ENCODE assay signal across 9 cellular contexts in genomic region chr21:45018131-45019075, GRCh38. TPM values are rescaled to one million over a fixed set of nuclear protein-coding genes. Genes with fewer than 3 reads are reported as not detected.
A peak's percentile ranks its signal among the peaks of the same experiment; 100 is the strongest.
DNase-seq lines count a peak whose midpoint lies in the region; ATAC-seq and TF ChIP-seq lines count a peak whose summit lies in the region.
"Had no signal": no experiment of that assay in that cellular context is flagged by ENCODE, and none has a peak within 500 bp of the region (broad histone marks: within the 10 kb centered on the region; RNA-seq: fewer than 3 reads in every experiment).

No MANE protein-coding gene starts in this region.

- H2AFZ ChIP-seq in GM23248 = peak overlapping the region; percentile 68

- H3K9me3 ChIP-seq in GM23248 (ENCODE audit: low read depth) (no peaks in the 10 kb centered on the region), cardiac muscle cell (ENCODE audit: low read depth) (no peaks in the 10 kb centered on the region), gastrocnemius medialis (no peaks in the 10 kb centered on the region), SJCRH30 (replicated peaks) (peaks cover 4% of the 10 kb centered on the region; the same call in 1 of the 2 replicates)

- intact Hi-C loops in gastrocnemius medialis (cut with DNase I; ENCODE audit: low total_unique reads) = no loop called here

- no peaks in the 10 kb centered on the region for H3K79me2 ChIP-seq in GM23248 (ENCODE audit: insufficient read depth)

- H3K27ac ChIP-seq in GM23248 (no peak overlapping the region), cardiac muscle cell (no peak overlapping the region), gastrocnemius medialis (peak overlapping the region in 3 of 4 donors; percentile 37 to 69 (median 61)), SJCRH30 (no peak overlapping the region)

- in situ Hi-C loops in GM23248 (cut with MboI) (no loop called here), gastrocnemius medialis (cut with MboI; ENCODE audit: low sequenced_read_pairs in 4 of 4) (no loop called here)

- H3K27me3 ChIP-seq in GM23248 (replicated peaks; ENCODE audit: insufficient read depth) (no peaks in the 10 kb centered on the region), cardiac muscle cell (peaks cover 19% of the 10 kb centered on the region), gastrocnemius medialis (no peaks in the 10 kb centered on the region), SJCRH30 (no peaks in the 10 kb centered on the region)

- no peaks in the 10 kb centered on the region for H3K9me2 ChIP-seq in GM23248 (ENCODE audit: insufficient read depth)

- ATAC-seq in gastrocnemius medialis = peak in 1 of 2 donors; percentile 40
- no peak for ATAC-seq in GM18873 (IDR thresholded peaks at IDR 0.05; ENCODE audit: low FRiP score, unreplicated experiment)

- no peak for TF ChIP-seq POLR2A in gastrocnemius medialis (IDR thresholded peaks at IDR 0.05)

- TF ChIP-seq CTCF in cardiac muscle cell (IDR thresholded peaks at IDR 0.05; ENCODE audit: low read depth, low read length) (no peak), gastrocnemius medialis (IDR thresholded peaks at IDR 0.05 in 4 of 5, conservative IDR thresholded peaks at IDR 0.05 in 1 of 5) (no peak)

- peak; percentile 68 for DNase-seq in GM23248
- DNase-seq in activated naive CD4-positive, alpha-beta T cell treated with anti-CD3 and anti-CD28 coated beads, Interleukin-2, amount 50 U/mL, for 16 hours = peak; percentile 14
- DNase-seq in cardiac muscle cell (ENCODE audit: low read depth in 1 of 2, low spot score in 1 of 2) = peak in 1 of 2 donors; percentile 28
- peak in 1 of 2 donors; percentile 35 for DNase-seq in gastrocnemius medialis
- DNase-seq in kidney glomerular epithelial cell (lab: John Stamatoyannopoulos, UW) = no peak
- no peak for DNase-seq in SJCRH30
- DNase-seq in HuH-7 (ENCODE audit: low spot score) = no peak
- DNase-seq: NCI-H2029 had no signal

- H3K4me2 ChIP-seq in GM23248 (ENCODE audit: unreplicated experiment) = peak overlapping the region; percentile 49

- peak overlapping the region; percentile 74 for H3K9ac ChIP-seq in GM23248

- 26 to 44% methylated on average over 32 to 74 of the region's 101 CpGs for WGBS in GM23248 (ENCODE audit: low coverage in 1 of 2, low lambda C conversion rate in 2 of 2, missing lambda C conversion rate in 2 of 2), 2 experiments

- H4K20me1 ChIP-seq in GM23248 (ENCODE audit: insufficient read depth) = no peaks in the 10 kb centered on the region

- H3K4me1 ChIP-seq in GM23248 (ENCODE audit: insufficient read depth) (0 out of 2 replicates have a peak, but pooled peaks cover 2% of the 10 kb centered on the region), cardiac muscle cell (ENCODE audit: low read depth) (peaks cover 15% of the 10 kb centered on the region), gastrocnemius medialis (peaks cover 0 to 7% of the 10 kb centered on the region in 2 donors), SJCRH30 (peaks cover 23% of the 10 kb centered on the region; the same call in 1 of the 2 replicates)

- H3F3A ChIP-seq in GM23248 (ENCODE audit: insufficient read depth) = no peaks in the 10 kb centered on the region

- H3K36me3 ChIP-seq in GM23248 (ENCODE audit: low read depth) = no peaks in the 10 kb centered on the region
- no peaks in the 10 kb centered on the region for H3K36me3 ChIP-seq in cardiac muscle cell
- no peaks in the 10 kb centered on the region for H3K36me3 ChIP-seq in gastrocnemius medialis
- no peaks in the 10 kb centered on the region for H3K36me3 ChIP-seq in SJCRH30

- peak overlapping the region; percentile 69 for H3K4me3 ChIP-seq in GM23248
- H3K4me3 ChIP-seq in cardiac muscle cell = peak overlapping the region; percentile 35
- H3K4me3 ChIP-seq in gastrocnemius medialis = peak overlapping the region; percentile 48 to 52 (median 50)
- no peak overlapping the region for H3K4me3 ChIP-seq in SJCRH30

RNA-seq across cellular contexts. Expression of gene ADARB1, which starts 56.0 kb away (rescaled TPM):
- total RNA-seq in GM23248 (2014; rRNA removed; shearing (Covaris generic)) = 17.4 and 22.6 TPM in 2 replicates
- polyA plus RNA-seq in GM23248 (2016; fragmentation: Nextera tagmentation; extraction: Ambion mirVana) = 16.3 and 18.7 TPM in 2 replicates
- 10.7 and 14.0 TPM in 2 replicates for total RNA-seq in cardiac muscle cell
- 9.4 and 11.1 TPM in 2 replicates for polyA plus RNA-seq in cardiac muscle cell
- total RNA-seq in gastrocnemius medialis = 10 to 100 TPM in 1 of 4 donors, 1 to 10 TPM in 3; 5.9 to 11.5 (median 6.9) TPM
- 7.8 and 8.4 TPM in 2 replicates for total RNA-seq in SJCRH30 (2014; rRNA removed; shearing (Covaris generic))

Comparison
In these comparisons a context has a peak if more than half of its experiments do, and no peak if none do; other contexts are left out.
1. DNase-seq: peak in GM23248 (single experiment) and activated naive CD4-positive, alpha-beta T cell treated with anti-CD3 and anti-CD28 coated beads, Interleukin-2, amount 50 U/mL, for 16 hours (single experiment); none in kidney glomerular epithelial cell (single experiment), SJCRH30 (0 of 2) and HuH-7 (single experiment).
2. H3K27ac ChIP-seq: peak in gastrocnemius medialis (3 of 4); none in GM23248 (single experiment), cardiac muscle cell (single experiment) and SJCRH30 (single experiment).